7 cellular contexts compared by ENCODE assay signal in the genomic region with DNA sequence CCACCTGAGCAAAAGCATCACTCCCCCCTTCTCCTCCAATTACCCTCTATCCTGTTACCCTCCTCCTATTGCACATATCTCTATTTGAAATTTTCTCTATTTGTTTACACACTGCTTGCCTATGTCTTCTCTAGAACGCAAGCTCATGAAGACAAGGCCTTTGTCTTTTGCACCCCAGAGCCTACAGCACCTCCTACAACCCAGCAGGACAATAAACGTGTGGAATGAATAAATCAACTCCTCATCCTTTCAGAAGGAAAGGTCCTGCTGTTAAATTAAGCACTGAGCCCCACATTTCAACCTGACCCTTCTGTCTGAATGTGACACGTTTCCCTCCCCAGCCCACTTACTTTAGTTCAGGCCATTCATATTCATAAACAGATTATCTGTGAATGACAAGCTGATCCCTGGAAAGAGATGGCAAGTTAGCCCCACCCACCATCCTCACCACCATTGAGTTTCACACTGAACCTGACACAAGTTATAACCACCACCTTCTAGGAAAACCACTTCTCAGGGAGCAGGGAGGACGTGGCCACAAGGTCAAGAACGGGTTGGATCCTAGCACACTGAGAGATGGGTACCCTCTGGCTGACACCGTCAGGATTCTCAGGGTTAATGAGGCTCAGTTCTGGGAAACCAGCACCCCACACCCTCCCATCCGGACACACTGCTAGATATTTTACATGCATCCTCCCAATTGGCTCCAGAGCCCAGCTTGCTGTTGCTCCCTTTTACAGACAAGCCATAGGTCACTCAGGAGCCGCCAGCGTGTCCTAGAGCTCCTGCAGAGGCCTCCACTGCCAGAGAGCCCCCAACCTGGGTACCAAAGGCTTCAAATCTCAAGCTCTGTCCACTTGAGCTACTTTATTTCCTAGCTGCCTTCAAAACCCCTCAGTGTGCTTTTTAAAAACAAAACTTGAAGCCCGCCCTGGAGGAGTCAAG. TPM values are rescaled to one million over a fixed set of nuclear protein-coding genes. Genes with fewer than 3 reads are reported as not detected.
DNase-seq lines count a peak whose midpoint lies in the region; ATAC-seq and TF ChIP-seq lines count a peak whose summit lies in the region.

No MANE protein-coding gene starts in this region.

- H3K27ac ChIP-seq in neural progenitor cell, result no peak overlapping the region

- no peaks in the 10 kb centered on the region for H4K20me1 ChIP-seq in neural progenitor cell (ENCODE audit: low read depth)

- POLR2A ChIA-PET in activated B cell treated with CpG ODN at 0.5 μM for 24 hours (lab: Charles Lee), result interaction anchor here (0.7 to 1.4 kb wide), 4 partner anchors 14 to 228 kb away, joined by 3 to 5 read pairs (median 4); a partner anchor contains a TSS

- H3K9me3 ChIP-seq in neural progenitor cell (ENCODE audit: low read depth), result no peaks in the 10 kb centered on the region

- H3K4me1 ChIP-seq in neural progenitor cell, result peaks cover 40% of the 10 kb centered on the region

- no peak for TF ChIP-seq CTCF in activated B cell treated with CpG ODN at 0.5 μM for 24 hours (IDR thresholded peaks at IDR 0.05)
- TF ChIP-seq CTCF in fibroblast of villous mesenchyme (IDR thresholded peaks at IDR 0.05; ENCODE audit: insufficient read depth, low read depth, low read length), result no peak
- no peak for TF ChIP-seq CTCF in neural progenitor cell (IDR thresholded peaks at IDR 0.05)

- peak overlapping the region; percentile 59 for H3K4me3 ChIP-seq in fibroblast of villous mesenchyme (ENCODE audit: low read depth, low read length)
- H3K4me3 ChIP-seq in neural progenitor cell, result peak overlapping the region; percentile 46

- peak overlapping the region; percentile 51 for H2AFZ ChIP-seq in neural progenitor cell (replicated peaks)

- H3K27ac Mint-ChIP-seq in activated B cell treated with CpG ODN at 0.5 μM for 24 hours (no peak overlapping the region), neural progenitor cell (peak overlapping the region; percentile 93)

- no peak overlapping the region for H3K9ac ChIP-seq in neural progenitor cell

- no peaks in the 10 kb centered on the region for H3K79me2 ChIP-seq in neural progenitor cell (ENCODE audit: low read depth)

- DNase-seq in ELR (ENCODE audit: low read depth) (peak; percentile 52), activated B cell treated with CpG ODN at 0.5 μM for 24 hours (no peak), fibroblast of villous mesenchyme (ENCODE audit: low read depth) (peak; percentile 57), neural progenitor cell (ENCODE audit: low spot score) (peak; percentile 61)

- H3K4me3 Mint-ChIP-seq in activated B cell treated with CpG ODN at 0.5 μM for 24 hours (peak overlapping the region; percentile 76), neural progenitor cell (peak overlapping the region; percentile 82)

- H3F3A ChIP-seq in neural progenitor cell (ENCODE audit: low read depth), result peaks cover 23% of the 10 kb centered on the region

- H3K9me3 Mint-ChIP-seq in activated B cell treated with CpG ODN at 0.5 μM for 24 hours, result no peaks in the 10 kb centered on the region
- H3K9me3 Mint-ChIP-seq in neural progenitor cell, result no peaks in the 10 kb centered on the region

- H3K4me1 Mint-ChIP-seq in activated B cell treated with CpG ODN at 0.5 μM for 24 hours (peaks cover 7% of the 10 kb centered on the region), neural progenitor cell (peaks cover 43% of the 10 kb centered on the region)

- no peaks in the 10 kb centered on the region for H3K36me3 ChIP-seq in neural progenitor cell

- H3K4me2 ChIP-seq in neural progenitor cell, result peak overlapping the region; percentile 78

- no peaks in the 10 kb centered on the region for H3K36me3 Mint-ChIP-seq in activated B cell treated with CpG ODN at 0.5 μM for 24 hours (ENCODE audit: low read depth)
- peaks cover 4% of the 10 kb centered on the region for H3K36me3 Mint-ChIP-seq in neural progenitor cell

- ATAC-seq in HG03460 (IDR thresholded peaks at IDR 0.05; ENCODE audit: unreplicated experiment) (peak; percentile 27), activated B cell treated with CpG ODN at 0.5 μM for 24 hours (ENCODE audit: low read depth) (no peak), HG03439 (IDR thresholded peaks at IDR 0.05; ENCODE audit: unreplicated experiment) (no peak), GM21360 (IDR thresholded peaks at IDR 0.05; ENCODE audit: unreplicated experiment) (no peak)

- H3K27me3 ChIP-seq in neural progenitor cell, result no peaks in the 10 kb centered on the region

- intact Hi-C loops in activated B cell treated with CpG ODN at 0.5 μM for 24 hours (cut with micrococcal nuclease), result loop anchor here (1.0 to 5.0 kb wide), 6 partner anchors 34 to 308 kb away; a partner anchor contains a TSS

- CTCF ChIA-PET in activated B cell treated with CpG ODN at 0.5 μM for 24 hours (lab: Charles Lee), result interaction anchor here (1.4 kb wide), 1 partner anchor 309 kb away, joined by 6 read pairs; no protein-coding TSS in a partner anchor

- peaks cover 14% of the 10 kb centered on the region for H3K27me3 Mint-ChIP-seq in activated B cell treated with CpG ODN at 0.5 μM for 24 hours
- peaks cover 4% of the 10 kb centered on the region for H3K27me3 Mint-ChIP-seq in neural progenitor cell (ENCODE audit: insufficient read depth, low read depth)

RNA-seq across cellular contexts. Expression of a gene that starts 0.9 kb away (rescaled TPM):
- not detected in 2 replicates for total RNA-seq in activated B cell treated with CpG ODN at 0.5 μM for 24 hours
- 13.4 and 14.8 TPM in 2 replicates for total RNA-seq in fibroblast of villous mesenchyme
- 26.4 and 37.7 TPM in 2 replicates for total RNA-seq in neural progenitor cell (ENCODE audit: low replicate concordance)

Comparison
In these comparisons a context has a peak if more than half of its experiments do, and no peak if none do; other contexts are left out.
1. RNA of a gene that starts 0.9 kb away (total RNA-seq): 26.4 to 37.7 TPM in neural progenitor cell and 13.4 to 14.8 TPM in fibroblast of villous mesenchyme; not detected in activated B cell treated with CpG ODN at 0.5 μM for 24 hours; every median in the first group is over 10 times any median in the second.